ENCODE assay signal across 18 cellular contexts in the genomic region with DNA sequence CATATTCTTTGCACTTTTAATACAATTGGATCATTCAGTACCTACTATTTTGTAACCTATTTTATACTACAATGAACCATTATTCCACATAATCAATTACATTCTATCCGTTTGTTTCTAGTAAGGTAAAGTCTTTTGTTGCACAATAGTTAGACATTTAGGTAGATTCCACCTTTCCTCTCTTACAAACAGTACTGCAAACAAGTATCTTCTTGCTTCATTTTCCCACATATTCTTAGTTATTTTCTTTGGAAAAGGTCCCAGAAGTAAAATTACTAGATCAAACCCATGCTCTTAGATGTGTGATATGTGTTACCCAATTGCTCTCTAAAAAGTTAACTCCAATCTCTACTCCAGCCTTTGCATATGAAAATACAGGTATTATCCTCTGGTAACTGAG. TPM values are rescaled to one million over a fixed set of nuclear protein-coding genes. Genes with fewer than 3 reads are reported as not detected.
DNase-seq lines count a peak whose midpoint lies in the region; TF ChIP-seq lines count a peak whose summit lies in the region.
"Had no signal": no experiment of that assay in that cellular context is flagged by ENCODE, and none has a peak within 500 bp of the region (broad histone marks: within the 10 kb centered on the region; RNA-seq: fewer than 3 reads in every experiment).

No MANE protein-coding gene starts in this region.

- H3K79me2 ChIP-seq in ACC112 (ENCODE audit: control insufficient read depth, insufficient read depth, low read length, unreplicated experiment) (peaks cover 28% of the 10 kb centered on the region), mammary epithelial cell (ENCODE audit: insufficient read depth, low read length) (peaks cover 37% of the 10 kb centered on the region)

- no peaks in the 10 kb centered on the region for H3K9me3 ChIP-seq in mammary epithelial cell (replicated peaks; ENCODE audit: insufficient read depth, low read length)
- H3K9me3 ChIP-seq: prostate gland, uterus had no signal

- peak overlapping the region; percentile 35 for H3K4me2 ChIP-seq in mammary epithelial cell (ENCODE audit: insufficient read depth, low read depth, low read length)

- H3K36me3 ChIP-seq in ACC112 (ENCODE audit: insufficient read depth, low read length) (no peaks in the 10 kb centered on the region), mammary epithelial cell (ENCODE audit: insufficient read depth, low read length) (no peaks in the 10 kb centered on the region)
- H3K36me3 ChIP-seq: prostate gland, uterus had no signal

- H2AFZ ChIP-seq in ACC112 (ENCODE audit: low read length, unreplicated experiment) (no peak overlapping the region), mammary epithelial cell (ENCODE audit: low read depth, low read length) (no peak overlapping the region)

- H3K4me3 ChIP-seq in ACC112 (ENCODE audit: low read depth, low read length), result no peak overlapping the region
- H3K4me3 ChIP-seq in mammary epithelial cell (replicated peaks in 1 of 3; ENCODE audit: insufficient read depth in 1 of 3, low read depth in 2 of 3, low read length in 3 of 3), result no peak overlapping the region
- H3K4me3 ChIP-seq in fibroblast of the aortic adventitia (ENCODE audit: low read depth, low read length), result no peak overlapping the region
- H3K4me3 ChIP-seq: prostate gland, uterus had no signal

- peak; percentile 54 for DNase-seq in NCI-H226
- DNase-seq in mammary epithelial cell, result peak; percentile 89
- peak; percentile 74 for DNase-seq in fibroblast of the aortic adventitia (ENCODE audit: low read depth)
- no peak for DNase-seq in stimulated activated CD4-positive, alpha-beta T cell treated with anti-CD3 and anti-CD28 coated beads, Interleukin-1b, Interleukin-23, amount 100 ng/mL, for 48 hours
- DNase-seq in SKM-1 treated with dmso at 0.1 percent for 144 hours (lab: John Stamatoyannopoulos, UW; ENCODE audit: unreplicated experiment), result no peak
- no peak for DNase-seq in activated effector memory CD4-positive, alpha-beta T cell treated with Interleukin-2 at 50 U/mL for 16 hours
- no peak for DNase-seq in NCI-H1105 (lab: John Stamatoyannopoulos, UW)
- DNase-seq: activated CD4-positive, alpha-beta T cell treated with anti-CD3 and anti-CD28 coated beads for 1 hour; activated CD8-positive, alpha-beta memory T cell treated with anti-CD3 and anti-CD28 coated beads, Interleukin-2, amount 10 ng/mL, durations not matched to agents 7 days and 5 days; CD8-positive, alpha-beta memory T cell; foreskin melanocyte; natural killer cell; NCI-H1694; SHP77; stimulated activated CD4-positive, alpha-beta T cell treated with anti-CD3 and anti-CD28 coated beads, Interleukin-12 subunit alpha, Interleukin-12 subunit beta, amount 100 ng/mL, for 4 hours; uterus had no signal

- WGBS in mammary epithelial cell (ENCODE audit: low coverage, missing lambda C conversion rate), result 0% methylated on average over 1 of the region's 1 CpG

- BruUV-seq in mammary epithelial cell (replicated peaks; lab: Mats Ljungman, UMichigan), result no TSS peak

- TF ChIP-seq CTCF in mammary epithelial cell (conservative IDR thresholded peaks at IDR 0.05 in 1 of 2, IDR thresholded peaks at IDR 0.05 in 1 of 2; ENCODE audit: extremely low read depth in 1 of 2, insufficient read depth in 1 of 2, low read depth in 1 of 2, low read length in 2 of 2) (no peak), fibroblast of the aortic adventitia (IDR thresholded peaks at IDR 0.05; ENCODE audit: insufficient read depth, low read length) (no peak)

- no peaks in the 10 kb centered on the region for H4K20me1 ChIP-seq in mammary epithelial cell (ENCODE audit: insufficient read depth, low read length)

- in situ Hi-C loops in mammary epithelial cell (cut with MboI; ENCODE audit: low sequenced_read_pairs in 2 of 2), result loop anchor here in 1 of 2 donors (5.0 kb wide), 1 partner anchor 34 kb away; no protein-coding TSS in a partner anchor

- H3K4me1 ChIP-seq in ACC112 (ENCODE audit: control insufficient read depth, insufficient read depth, low read length, unreplicated experiment) (peaks cover 49% of the 10 kb centered on the region), mammary epithelial cell (ENCODE audit: insufficient read depth, low read length) (peaks cover 31% of the 10 kb centered on the region)
- H3K4me1 ChIP-seq: prostate gland, uterus had no signal

- intact Hi-C loops in mammary epithelial cell (cut with micrococcal nuclease), result loop anchor here (2.0 to 5.0 kb wide), 2 partner anchors 33 to 66 kb away; no protein-coding TSS in a partner anchor

- dilution Hi-C loops in mammary epithelial cell (cut with HindIII; ENCODE audit: low sequenced_read_pairs), result loop anchor here (10.0 kb wide), 3 partner anchors 73 to 283 kb away; no protein-coding TSS in a partner anchor

- no peaks in the 10 kb centered on the region for H3K27me3 ChIP-seq in ACC112 (ENCODE audit: insufficient read depth, low read length)
- H3K27me3 ChIP-seq in mammary epithelial cell (ENCODE audit: insufficient read depth, low read length), result no peaks in the 10 kb centered on the region
- H3K27me3 ChIP-seq: uterus had no signal

- CTCF ChIA-PET in mammary epithelial cell (lab: Charles Lee; ENCODE audit: low non-redundant PET), result no interaction called here

- peak overlapping the region; percentile 54 for H3K9ac ChIP-seq in mammary epithelial cell (ENCODE audit: insufficient read depth, low read length)

- H3K27ac ChIP-seq in ACC112 (ENCODE audit: low read depth, low read length) (peak overlapping the region; percentile 100), mammary epithelial cell (ENCODE audit: insufficient read depth, low read depth, low read length) (peak overlapping the region; percentile 96)
- H3K27ac ChIP-seq: uterus had no signal

RNA-seq across cellular contexts. Expression of gene SPIRE1, which starts 49.6 kb away (rescaled TPM):
- 10 to 100 TPM; 49.3 to 63.8 TPM for total RNA-seq in mammary epithelial cell
- polyA plus RNA-seq in mammary epithelial cell, result 14.3 TPM
- 32.5 TPM for polyA minus RNA-seq in mammary epithelial cell
- 27.7 and 43.4 TPM in 2 replicates for total RNA-seq in fibroblast of the aortic adventitia (ENCODE audit: low replicate concordance)

Comparison
In these comparisons a context has a peak if more than half of its experiments do, and no peak if none do; other contexts are left out.
1. DNase-seq: peak in NCI-H226 (single experiment), mammary epithelial cell (single experiment) and fibroblast of the aortic adventitia (single experiment); none in stimulated activated CD4-positive, alpha-beta T cell treated with anti-CD3 and anti-CD28 coated beads, Interleukin-1b, Interleukin-23, amount 100 ng/mL, for 48 hours (single experiment), SKM-1 treated with dmso at 0.1 percent for 144 hours (single experiment), activated effector memory CD4-positive, alpha-beta T cell treated with Interleukin-2 at 50 U/mL for 16 hours (single experiment) and NCI-H1105 (single experiment).